Comparison of ENCODE assay signal across 21 cellular contexts in genomic region chr3:54760226-54760625, GRCh38.
A peak's percentile ranks its signal among the peaks of the same experiment; 100 is the strongest.
DNase-seq lines count a peak whose midpoint lies in the region; ATAC-seq, FAIRE-seq and TF ChIP-seq lines count a peak whose summit lies in the region.
"Had no signal": no experiment of that assay in that cellular context is flagged by ENCODE, and none has a peak within 500 bp of the region (broad histone marks: within the 10 kb centered on the region; RNA-seq: fewer than 3 reads in every experiment).

No MANE protein-coding gene starts in this region.

- H3K27ac ChIP-seq in astrocyte (ENCODE audit: low read depth, low read length) (no peak overlapping the region), PC-3 (ENCODE audit: low read length) (no peak overlapping the region), upper lobe of right lung (no peak overlapping the region)
- H3K27ac ChIP-seq: BLaER1 treated with 17β-estradiol and CSF1 and Interleukin-3, amounts not matched to agents 10 nM and 100 nM; SJCRH30 had no signal

- no peaks in the 10 kb centered on the region for H3K27me3 Mint-ChIP-seq in astrocyte (ENCODE audit: low read depth, unreplicated experiment)
- H3K27me3 Mint-ChIP-seq in activated CD4-positive, alpha-beta T cell treated with anti-CD3 and anti-CD28 coated beads, Interleukin-2, amount 10 ng/mL, durations not matched to agents 7 days and 5 days, result no peaks in the 10 kb centered on the region
- peaks cover 0 to 14% (median 3%) of the 10 kb centered on the region in 5 donors for H3K27me3 Mint-ChIP-seq in naive thymus-derived CD8-positive, alpha-beta T cell

- intact Hi-C loops in PC-3 (cut with micrococcal nuclease), result no loop called here
- intact Hi-C loops in upper lobe of right lung (cut with DNase I), result no loop called here

- H3K4me3 ChIP-seq in AG10803 (ENCODE audit: low read length) (no peak overlapping the region), astrocyte (ENCODE audit: insufficient read depth, low read depth, low read length) (no peak overlapping the region), PC-3 (ENCODE audit: low read length) (no peak overlapping the region), upper lobe of right lung (no peak overlapping the region)
- H3K4me3 ChIP-seq: BLaER1 treated with 17β-estradiol and CSF1 and Interleukin-3, amounts not matched to agents 10 nM and 100 nM; SJCRH30 had no signal

- no peak overlapping the region for H3K4me3 Mint-ChIP-seq in astrocyte (ENCODE audit: unreplicated experiment)
- H3K4me3 Mint-ChIP-seq in activated CD4-positive, alpha-beta T cell treated with anti-CD3 and anti-CD28 coated beads, Interleukin-2, amount 10 ng/mL, durations not matched to agents 7 days and 5 days, result no peak overlapping the region
- no peak overlapping the region for H3K4me3 Mint-ChIP-seq in naive thymus-derived CD8-positive, alpha-beta T cell
- H3K4me3 Mint-ChIP-seq: CD8-positive, alpha-beta T cell had no signal

- no peaks in the 10 kb centered on the region for H3K36me3 ChIP-seq in astrocyte (ENCODE audit: insufficient read depth, low read length)
- H3K36me3 ChIP-seq in PC-3 (ENCODE audit: low read depth, low read length), result no peaks in the 10 kb centered on the region
- H3K36me3 ChIP-seq in upper lobe of right lung, result no peaks in the 10 kb centered on the region
- H3K36me3 ChIP-seq: BLaER1 treated with 17β-estradiol and CSF1 and Interleukin-3, amounts not matched to agents 10 nM and 100 nM; SJCRH30 had no signal

- no peak overlapping the region for H2AFZ ChIP-seq in astrocyte (ENCODE audit: low read depth, low read length)
- H2AFZ ChIP-seq in PC-3 (ENCODE audit: low read length), result no peak overlapping the region

- POLR2A ChIA-PET in activated CD4-positive, alpha-beta T cell treated with anti-CD3 and anti-CD28 coated beads, Interleukin-2, amount 10 ng/mL, durations not matched to agents 7 days and 5 days (lab: Charles Lee), result no interaction called here
- POLR2A ChIA-PET in naive thymus-derived CD8-positive, alpha-beta T cell (lab: Charles Lee), result no interaction called here
- POLR2A ChIA-PET in PC-3 (lab: Charles Lee; ENCODE audit: unreplicated experiment), result no interaction called here

- H3K4me2 ChIP-seq in astrocyte (ENCODE audit: low read length) (no peak overlapping the region), PC-3 (ENCODE audit: low read length) (no peak overlapping the region)
- H3K4me2 ChIP-seq: BLaER1 treated with 17β-estradiol and CSF1 and Interleukin-3, amounts not matched to agents 10 nM and 100 nM had no signal

- peaks cover 1% of the 10 kb centered on the region for H3K36me3 Mint-ChIP-seq in astrocyte (ENCODE audit: low read depth, unreplicated experiment)
- H3K36me3 Mint-ChIP-seq in activated CD4-positive, alpha-beta T cell treated with anti-CD3 and anti-CD28 coated beads, Interleukin-2, amount 10 ng/mL, durations not matched to agents 7 days and 5 days (ENCODE audit: low read depth), result no peaks in the 10 kb centered on the region
- no peaks in the 10 kb centered on the region for H3K36me3 Mint-ChIP-seq in naive thymus-derived CD8-positive, alpha-beta T cell
- H3K36me3 Mint-ChIP-seq: CD8-positive, alpha-beta T cell had no signal

- DNase-seq in AG10803 (ENCODE audit: low read depth) (peak; percentile 25), H4 (ENCODE audit: low spot score) (peak; percentile 13), astrocyte (ENCODE audit: low read depth) (no peak), kidney tubule cell (ENCODE audit: low spot score) (peak; percentile 6), PC-3 (no peak), upper lobe of right lung (no peak)
- no peak for DNase-seq in activated CD4-positive, alpha-beta T cell treated with anti-CD3 and anti-CD28 coated beads, Interleukin-2, amount 10 ng/mL, durations not matched to agents 7 days and 5 days
- no peak for DNase-seq in naive thymus-derived CD8-positive, alpha-beta T cell
- DNase-seq: CD8-positive, alpha-beta T cell; DMS53; HCEC 1CT; KG1; NCI-H1417 treated with DMSO at 0.1 percent for 48 hours; NCI-H187 treated with DMSO at 0.1 percent for 48 hours; NCI-H2227 treated with DMSO at 0.1 percent for 48 hours; NCI-H510A treated with DMSO at 0.1 percent for 48 hours; NCI-H82; SJCRH30 had no signal

- H3K9me3 ChIP-seq in astrocyte (ENCODE audit: insufficient read depth, low read depth, low read length) (no peaks in the 10 kb centered on the region), PC-3 (ENCODE audit: low read length) (no peaks in the 10 kb centered on the region), upper lobe of right lung (no peaks in the 10 kb centered on the region)
- H3K9me3 ChIP-seq: BLaER1 treated with 17β-estradiol and CSF1 and Interleukin-3, amounts not matched to agents 10 nM and 100 nM; SJCRH30 had no signal

- no peak for ATAC-seq in naive thymus-derived CD8-positive, alpha-beta T cell
- ATAC-seq in PC-3 (no peak), upper lobe of right lung (no peak)
- ATAC-seq: CD8-positive, alpha-beta T cell; HepG2 had no signal

- no TSS peak for BruUV-seq in PC-3 (replicated peaks; lab: Mats Ljungman, UMichigan)

- H3K9ac ChIP-seq in astrocyte (ENCODE audit: low read length), result no peak overlapping the region
- H3K9ac ChIP-seq in PC-3 (ENCODE audit: low read length), result no peak overlapping the region
- H3K9ac ChIP-seq: BLaER1 treated with 17β-estradiol and CSF1 and Interleukin-3, amounts not matched to agents 10 nM and 100 nM had no signal

- no peaks in the 10 kb centered on the region for H3K9me2 ChIP-seq in PC-3 (replicated peaks; ENCODE audit: low read length)

- no peaks in the 10 kb centered on the region for H3K27me3 ChIP-seq in astrocyte (ENCODE audit: insufficient read depth, low read length)
- peaks cover 24% of the 10 kb centered on the region; the same call in 1 of the 2 replicates for H3K27me3 ChIP-seq in PC-3 (ENCODE audit: low read length)
- no peaks in the 10 kb centered on the region for H3K27me3 ChIP-seq in upper lobe of right lung
- H3K27me3 ChIP-seq: BLaER1 treated with 17β-estradiol and CSF1 and Interleukin-3, amounts not matched to agents 10 nM and 100 nM; SJCRH30 had no signal

- peaks cover 19% of the 10 kb centered on the region for H3K4me1 ChIP-seq in astrocyte (ENCODE audit: insufficient read depth, low read length)
- H3K4me1 ChIP-seq in PC-3 (ENCODE audit: insufficient read depth, low read length), result no peaks in the 10 kb centered on the region
- no peaks in the 10 kb centered on the region for H3K4me1 ChIP-seq in upper lobe of right lung
- H3K4me1 ChIP-seq: BLaER1 treated with 17β-estradiol and CSF1 and Interleukin-3, amounts not matched to agents 10 nM and 100 nM; SJCRH30 had no signal

- FAIRE-seq in astrocyte (lab: Jason Lieb, UNC), result no peak
- FAIRE-seq: A204.1, HepG2 had no signal

- H3K79me2 ChIP-seq in astrocyte (ENCODE audit: insufficient read depth, low read length) (no peaks in the 10 kb centered on the region), PC-3 (ENCODE audit: low read length) (no peaks in the 10 kb centered on the region)

- H4K20me1 ChIP-seq in astrocyte (ENCODE audit: insufficient read depth, low read length) (no peaks in the 10 kb centered on the region), PC-3 (ENCODE audit: low read length) (no peaks in the 10 kb centered on the region)
- H4K20me1 ChIP-seq: BLaER1 treated with 17β-estradiol and CSF1 and Interleukin-3, amounts not matched to agents 10 nM and 100 nM had no signal

- peak overlapping the region; percentile 82 for H3K27ac Mint-ChIP-seq in astrocyte (ENCODE audit: unreplicated experiment)
- no peak overlapping the region for H3K27ac Mint-ChIP-seq in activated CD4-positive, alpha-beta T cell treated with anti-CD3 and anti-CD28 coated beads, Interleukin-2, amount 10 ng/mL, durations not matched to agents 7 days and 5 days
- H3K27ac Mint-ChIP-seq in naive thymus-derived CD8-positive, alpha-beta T cell, result no peak overlapping the region
- H3K27ac Mint-ChIP-seq: CD8-positive, alpha-beta T cell had no signal

- peaks cover 7% of the 10 kb centered on the region for H3K9me3 Mint-ChIP-seq in astrocyte (ENCODE audit: unreplicated experiment)
- no peaks in the 10 kb centered on the region for H3K9me3 Mint-ChIP-seq in activated CD4-positive, alpha-beta T cell treated with anti-CD3 and anti-CD28 coated beads, Interleukin-2, amount 10 ng/mL, durations not matched to agents 7 days and 5 days
- no peaks in the 10 kb centered on the region for H3K9me3 Mint-ChIP-seq in naive thymus-derived CD8-positive, alpha-beta T cell
- H3K9me3 Mint-ChIP-seq: CD8-positive, alpha-beta T cell had no signal

- no peaks in the 10 kb centered on the region for H3F3A ChIP-seq in PC-3 (ENCODE audit: low read length, unreplicated experiment)

- TF ChIP-seq CTCF in AG10803 (conservative IDR thresholded peaks at IDR 0.05; ENCODE audit: low read length), result no peak
- no peak for TF ChIP-seq CTCF in astrocyte (IDR thresholded peaks at IDR 0.05; ENCODE audit: insufficient read depth, low read depth, low read length)
- no peak for TF ChIP-seq CTCF in PC-3 (conservative IDR thresholded peaks at IDR 0.05; ENCODE audit: low read depth, low read length)
- TF ChIP-seq CTCF in upper lobe of right lung (IDR thresholded peaks at IDR 0.05), result no peak

- H3K4me1 Mint-ChIP-seq in astrocyte (ENCODE audit: low read depth, unreplicated experiment), result peaks cover 19% of the 10 kb centered on the region
- no peaks in the 10 kb centered on the region for H3K4me1 Mint-ChIP-seq in activated CD4-positive, alpha-beta T cell treated with anti-CD3 and anti-CD28 coated beads, Interleukin-2, amount 10 ng/mL, durations not matched to agents 7 days and 5 days
- no peaks in the 10 kb centered on the region for H3K4me1 Mint-ChIP-seq in naive thymus-derived CD8-positive, alpha-beta T cell

- CTCF ChIA-PET in activated CD4-positive, alpha-beta T cell treated with anti-CD3 and anti-CD28 coated beads, Interleukin-2, amount 10 ng/mL, durations not matched to agents 7 days and 5 days (lab: Charles Lee), result no interaction called here
- CTCF ChIA-PET in PC-3 (lab: Charles Lee), result no interaction called here

Comparison
In these comparisons a context has a peak if more than half of its experiments do, and no peak if none do; other contexts are left out.
1. DNase-seq: peak in AG10803 (single experiment), H4 (single experiment) and kidney tubule cell (single experiment); none in astrocyte (single experiment), activated CD4-positive, alpha-beta T cell treated with anti-CD3 and anti-CD28 coated beads, Interleukin-2, amount 10 ng/mL, durations not matched to agents 7 days and 5 days (single experiment), naive thymus-derived CD8-positive, alpha-beta T cell (0 of 10), PC-3 (single experiment) and upper lobe of right lung (single experiment).